In genomic region chr17:36149296-36149820, GRCh38 we compare ENCODE assay signal across 8 cellular contexts. TPM values are rescaled to one million over a fixed set of nuclear protein-coding genes. Genes with fewer than 3 reads are reported as not detected.
DNase-seq lines count a peak whose midpoint lies in the region; ATAC-seq and TF ChIP-seq lines count a peak whose summit lies in the region.

No MANE protein-coding gene starts in this region.

- POLR2A ChIA-PET in BJ (lab: Charles Lee): no interaction called here

- intact Hi-C loops in lower lobe of right lung (cut with DNase I): loop anchor here (10.0 kb wide), 1 partner anchor 185 kb away; no protein-coding TSS in a partner anchor

- H3K4me3 Mint-ChIP-seq in progenitor cell of endocrine pancreas (ENCODE audit: low read depth): no peak overlapping the region

- peaks cover 2% of the 10 kb centered on the region for H3K27me3 Mint-ChIP-seq in progenitor cell of endocrine pancreas

- peaks cover 2% of the 10 kb centered on the region for H3K27me3 ChIP-seq in BJ (ENCODE audit: control insufficient read depth, insufficient read depth, low read length)
- no peaks in the 10 kb centered on the region for H3K27me3 ChIP-seq in lower lobe of right lung (ENCODE audit: low read depth)

- H3K9me3 Mint-ChIP-seq in progenitor cell of endocrine pancreas (ENCODE audit: low read depth): no peaks in the 10 kb centered on the region

- H3K27ac Mint-ChIP-seq in progenitor cell of endocrine pancreas: no peak overlapping the region

- no peak for TF ChIP-seq CTCF in BJ (IDR thresholded peaks at IDR 0.05; ENCODE audit: insufficient read depth, low read depth, low read length)
- TF ChIP-seq CTCF in lower lobe of right lung (IDR thresholded peaks at IDR 0.05): no peak
- no peak for TF ChIP-seq CTCF in progenitor cell of endocrine pancreas (IDR thresholded peaks at IDR 0.05; ENCODE audit: unreplicated experiment)

- H3K27ac ChIP-seq in lower lobe of right lung: no peak overlapping the region

- DNase-seq in BJ (ENCODE audit: low read depth) (peak; percentile 3), amniotic epithelial cell (ENCODE audit: low read depth) (peak; percentile 32), lower lobe of right lung (no peak), progenitor cell of endocrine pancreas (ENCODE audit: low spot score, unreplicated experiment) (no peak), NCI-H526 treated with DMSO at 0.1 percent for 48 hours (lab: John Stamatoyannopoulos, UW) (no peak), T-helper 2 cell (no peak)

- peaks cover 4% of the 10 kb centered on the region for H3K4me1 ChIP-seq in lower lobe of right lung

- H3K4me3 ChIP-seq in BJ (ENCODE audit: low read depth, low read length) (no peak overlapping the region), lower lobe of right lung (no peak overlapping the region)

- CTCF ChIA-PET in BJ (lab: Yijun Ruan, JAX): interaction anchor here (0.6 to 3.3 kb wide), 18 partner anchors 10 to 286 kb away, joined by 3 to 26 read pairs (median 4); partner anchors contain the start of gene LYZL6

- H3K9me3 ChIP-seq in lower lobe of right lung: no peaks in the 10 kb centered on the region

- no peaks in the 10 kb centered on the region for H3K4me1 Mint-ChIP-seq in progenitor cell of endocrine pancreas (ENCODE audit: low read depth)

- H3K36me3 Mint-ChIP-seq in progenitor cell of endocrine pancreas (ENCODE audit: insufficient read depth): no peaks in the 10 kb centered on the region

- peak; percentile 7 for ATAC-seq in HG03060 (IDR thresholded peaks at IDR 0.05; ENCODE audit: low read depth, unreplicated experiment)
- peak; percentile 26 to 30 for ATAC-seq in lower lobe of right lung
- no peak for ATAC-seq in HG02571 (IDR thresholded peaks at IDR 0.05; ENCODE audit: unreplicated experiment)

- H3K36me3 ChIP-seq in BJ (ENCODE audit: control insufficient read depth, insufficient read depth, low read length) (no peaks in the 10 kb centered on the region), lower lobe of right lung (no peaks in the 10 kb centered on the region)

RNA-seq across cellular contexts. Expression of gene TBC1D3B, which starts 27.1 kb away (rescaled TPM):
- 1.4 and 2.3 TPM in 2 replicates for polyA plus RNA-seq in BJ (2011; rRNA removed)
- polyA minus RNA-seq in BJ (2011; rRNA and poly(A)+ RNA removed): 3.2 TPM in 1 of 2 replicates, not detected in the other
- total RNA-seq in lower lobe of right lung: 11.1 TPM
- 27.1 and 30.1 TPM in 2 replicates for total RNA-seq in progenitor cell of endocrine pancreas

RNA-seq across cellular contexts. Expression of gene CCL4, which starts 45.7 kb away (rescaled TPM):
- polyA plus RNA-seq in BJ (2011; rRNA removed): not detected in 2 replicates
- polyA minus RNA-seq in BJ (2011; rRNA and poly(A)+ RNA removed): not detected in 2 replicates
- total RNA-seq in lower lobe of right lung (11.9 TPM), progenitor cell of endocrine pancreas (not detected in 2 replicates)

RNA-seq across cellular contexts. Expression of gene CCL3L1, which starts 47.2 kb away (rescaled TPM):
- polyA plus RNA-seq in BJ (2011; rRNA removed): not detected in 2 replicates
- not detected in 2 replicates for polyA minus RNA-seq in BJ (2011; rRNA and poly(A)+ RNA removed)
- total RNA-seq in lower lobe of right lung: 1.6 TPM
- 0.82 and 1.7 TPM in 2 replicates for total RNA-seq in progenitor cell of endocrine pancreas

RNA-seq across cellular contexts. Expression of gene CCL3, which starts 59.4 kb away (rescaled TPM):
- polyA plus RNA-seq in BJ (2011; rRNA removed): not detected in 2 replicates
- polyA minus RNA-seq in BJ (2011; rRNA and poly(A)+ RNA removed): not detected in 2 replicates
- total RNA-seq in lower lobe of right lung (8.5 TPM), progenitor cell of endocrine pancreas (not detected in 2 replicates)

Comparison
In these comparisons a context has a peak if more than half of its experiments do, and no peak if none do; other contexts are left out.
1. DNase-seq: peak in BJ (single experiment) and amniotic epithelial cell (single experiment); none in lower lobe of right lung (single experiment), progenitor cell of endocrine pancreas (single experiment), NCI-H526 treated with DMSO at 0.1 percent for 48 hours (single experiment) and T-helper 2 cell (0 of 5).
2. RNA of gene CCL4, which starts 45.7 kb away (total RNA-seq): 11.9 TPM in lower lobe of right lung (single experiment); not detected in progenitor cell of endocrine pancreas; every median in the first group is over 10 times any median in the second.